Comparison of ENCODE assay signal across 23 cellular contexts in genomic region chr1:21104683-21105082, GRCh38.
"Had no signal": no experiment of that assay in that cellular context is flagged by ENCODE, and none has a peak within 500 bp of the region (broad histone marks: within the 10 kb centered on the region; RNA-seq: fewer than 3 reads in every experiment).

No MANE protein-coding gene starts in this region.

- ATAC-seq: natural killer cell; right lobe of liver; stimulated activated memory B cell treated with anti-CD40 and anti-IgM and Interleukin-4, amounts not matched to agents 10 μg/mL and 1 μg/mL and 100 μg/mL, for 72 hours; stimulated activated naive CD8-positive, alpha-beta T cell treated with anti-CD3 and anti-CD28 coated beads, Interleukin-15, amount 100 ng/mL, for 72 hours had no signal

- DNase-seq: islet precursor cell; left ventricle myocardium inferior; mesendoderm; naive B cell; natural killer cell; nephron progenitor cell; occipital lobe; right lobe of liver; stimulated activated CD4-positive, alpha-beta T cell treated with anti-CD3 and anti-CD28 coated beads, Interleukin-1b, Interleukin-23, amount 100 ng/mL, for 48 hours; stimulated activated CD4-positive, alpha-beta T cell treated with anti-CD3 and anti-CD28 coated beads, Interleukin-2, amount 100 ng/mL, for 48 hours; stimulated activated CD4-positive, alpha-beta T cell treated with anti-CD3 and anti-CD28 coated beads, Interleukin-4, amount 100 ng/mL, for 4 hours; stimulated activated CD8-positive, alpha-beta memory T cell treated with anti-CD3 and anti-CD28 coated beads, Interleukin-4, amount 100 ng/mL, for 48 hours; stimulated activated naive CD4-positive, alpha-beta T cell treated with Interleukin-2 at 50 U/mL for 16 hours; stimulated activated naive CD8-positive, alpha-beta T cell treated with anti-CD3 and anti-CD28 coated beads, Interleukin-15, amount 100 ng/mL, for 72 hours; substantia nigra; uterus had no signal

- H3K9ac ChIP-seq: neural progenitor cell had no signal

- H3K36me3 ChIP-seq: neural progenitor cell, right atrium auricular region, right lobe of liver, uterus had no signal

- H3K4me2 ChIP-seq: neural progenitor cell, smooth muscle cell had no signal

- H3K27me3 ChIP-seq: neural progenitor cell, neutrophil, right atrium auricular region, right lobe of liver, tibial nerve, uterus had no signal

- H3K4me3 ChIP-seq: left ventricle myocardium inferior, lung, neural progenitor cell, right atrium auricular region, right lobe of liver, smooth muscle cell, tibial nerve, uterus had no signal

- H3K4me1 ChIP-seq: right atrium auricular region, tibial nerve, uterus had no signal

- H3K9me3 ChIP-seq: left ventricle myocardium inferior, neutrophil, right atrium auricular region, right lobe of liver, tibial nerve, uterus had no signal

- H2AFZ ChIP-seq: neural progenitor cell had no signal

- H3K27ac ChIP-seq: left ventricle myocardium inferior, neutrophil, right atrium auricular region, right lobe of liver, tibial nerve, uterus had no signal
